ENCODE assay signal across 5 cellular contexts in genomic region chr16:25181247-25181646, GRCh38. TPM values are rescaled to one million over a fixed set of nuclear protein-coding genes. Genes with fewer than 3 reads are reported as not detected.
"Had no signal": no experiment of that assay in that cellular context is flagged by ENCODE, and none has a peak within 500 bp of the region (broad histone marks: within the 10 kb centered on the region; RNA-seq: fewer than 3 reads in every experiment).

No MANE protein-coding gene starts in this region.

RNA-seq across cellular contexts. Expression of gene AQP8, which starts 35.5 kb away (rescaled TPM):
- total RNA-seq: K562, NCI-H460, Right ventricle myocardium superior, SJSA1 had no signal
- polyA plus RNA-seq: IgD-negative memory B cell, K562 had no signal
